8 cellular contexts compared by ENCODE assay signal in the genomic region with DNA sequence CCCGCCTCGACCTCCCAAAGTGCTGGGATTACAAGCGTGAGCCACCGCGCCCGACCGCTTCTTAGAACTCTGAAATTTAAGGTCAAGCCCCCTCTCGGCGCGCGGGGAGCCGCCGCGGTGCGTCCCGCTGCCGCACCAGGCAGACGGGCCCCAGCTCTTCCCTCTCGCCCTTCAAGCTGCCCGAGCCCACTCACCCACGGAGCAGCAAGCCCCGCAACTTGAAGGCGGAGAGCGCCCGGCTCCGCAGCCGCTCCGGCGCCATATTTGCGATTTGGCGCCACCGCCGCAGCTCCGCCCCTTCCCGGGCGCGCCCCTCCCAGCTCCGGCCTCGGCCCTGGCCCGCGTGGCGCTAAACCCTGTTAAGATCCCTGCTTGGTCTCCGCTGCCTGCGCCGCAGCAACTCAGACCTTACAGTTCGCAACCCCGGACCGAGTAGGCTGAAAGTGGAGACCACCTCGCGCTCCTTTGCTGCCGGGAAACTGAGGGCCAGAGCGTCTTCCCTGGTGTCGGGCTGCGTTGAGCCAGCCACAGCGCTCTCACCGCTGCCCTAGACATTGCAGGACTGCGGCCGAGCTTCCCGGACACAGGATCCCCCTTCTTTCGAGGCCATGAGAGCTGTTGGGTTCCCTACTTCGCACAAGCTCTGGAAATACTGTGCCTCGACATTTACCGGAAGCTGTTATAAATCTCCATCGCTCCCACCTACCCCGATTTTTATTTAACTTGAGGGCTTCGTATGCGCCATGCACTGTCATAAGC. TPM values are rescaled to one million over a fixed set of nuclear protein-coding genes. Genes with fewer than 3 reads are reported as not detected.
DNase-seq lines count a peak whose midpoint lies in the region; ATAC-seq and TF ChIP-seq lines count a peak whose summit lies in the region.

A gene with protein sequence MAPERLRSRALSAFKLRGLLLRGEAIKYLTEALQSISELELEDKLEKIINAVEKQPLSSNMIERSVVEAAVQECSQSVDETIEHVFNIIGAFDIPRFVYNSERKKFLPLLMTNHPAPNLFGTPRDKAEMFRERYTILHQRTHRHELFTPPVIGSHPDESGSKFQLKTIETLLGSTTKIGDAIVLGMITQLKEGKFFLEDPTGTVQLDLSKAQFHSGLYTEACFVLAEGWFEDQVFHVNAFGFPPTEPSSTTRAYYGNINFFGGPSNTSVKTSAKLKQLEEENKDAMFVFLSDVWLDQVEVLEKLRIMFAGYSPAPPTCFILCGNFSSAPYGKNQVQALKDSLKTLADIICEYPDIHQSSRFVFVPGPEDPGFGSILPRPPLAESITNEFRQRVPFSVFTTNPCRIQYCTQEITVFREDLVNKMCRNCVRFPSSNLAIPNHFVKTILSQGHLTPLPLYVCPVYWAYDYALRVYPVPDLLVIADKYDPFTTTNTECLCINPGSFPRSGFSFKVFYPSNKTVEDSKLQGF (minus strand): TSS at position 273 of the 759 bp plus-strand sequence. CDS start 11 bp downstream, at position 262.

- peak within 1 kb of the TSS; percentile 88 for H3K27ac Mint-ChIP-seq in activated T-helper 2 cell treated with anti-CD3 and anti-CD28 coated beads, Interferon-gamma antibody, Interleukin-2, Interleukin-4, amounts not matched to agents 10 μg/mL and 5 μg/mL and 100 μg/mL, durations not matched to agents 14 hours and 24 hours and 36 hours
- peak within 1 kb of the TSS; percentile 95 to 98 (median 98) for H3K27ac Mint-ChIP-seq in nephron

- DNase-seq in DMS79 (lab: John Stamatoyannopoulos, UW): peak; percentile 62
- DNase-seq in Jurkat, Clone E6-1 (ENCODE audit: low read depth, low spot score): peak; percentile 47
- DNase-seq in RPMI7951 (ENCODE audit: low read depth): peak; percentile 69
- peak; percentile 73 for DNase-seq in activated T-helper 2 cell treated with anti-CD3 and anti-CD28 coated beads, Interferon-gamma antibody, Interleukin-2, Interleukin-4, amounts not matched to agents 10 μg/mL and 5 μg/mL and 100 μg/mL, durations not matched to agents 14 hours and 24 hours and 36 hours (ENCODE audit: low spot score)
- DNase-seq in fibroblast of the aortic adventitia (ENCODE audit: low read depth): peak; percentile 58
- peak; percentile 89 for DNase-seq in stimulated activated naive CD8-positive, alpha-beta T cell treated with anti-CD3 and anti-CD28 coated beads, Interleukin-15, Interleukin-2, amounts not matched to agents 100 U/mL and 50 U/mL, for 24 hours

- H3K4me3 ChIP-seq in Jurkat, Clone E6-1 (ENCODE audit: low read length): peak within 1 kb of the TSS; percentile 86
- peak within 1 kb of the TSS; percentile 82 for H3K4me3 ChIP-seq in fibroblast of the aortic adventitia (ENCODE audit: low read depth, low read length)

- peak within 1 kb of the TSS; percentile 90 for H3K4me3 Mint-ChIP-seq in activated T-helper 2 cell treated with anti-CD3 and anti-CD28 coated beads, Interferon-gamma antibody, Interleukin-2, Interleukin-4, amounts not matched to agents 10 μg/mL and 5 μg/mL and 100 μg/mL, durations not matched to agents 14 hours and 24 hours and 36 hours (ENCODE audit: low read depth)
- peak within 1 kb of the TSS; percentile 92 to 93 (median 92) for H3K4me3 Mint-ChIP-seq in nephron

- peak; percentile 85 for ATAC-seq in GM21576 (IDR thresholded peaks at IDR 0.05; ENCODE audit: unreplicated experiment)
- peak; percentile 92 for ATAC-seq in stimulated activated naive CD8-positive, alpha-beta T cell treated with anti-CD3 and anti-CD28 coated beads, Interleukin-15, Interleukin-2, amounts not matched to agents 100 U/mL and 50 U/mL, for 24 hours

- no peaks in the 10 kb centered on the region for H3K9me3 Mint-ChIP-seq in activated T-helper 2 cell treated with anti-CD3 and anti-CD28 coated beads, Interferon-gamma antibody, Interleukin-2, Interleukin-4, amounts not matched to agents 10 μg/mL and 5 μg/mL and 100 μg/mL, durations not matched to agents 14 hours and 24 hours and 36 hours
- H3K9me3 Mint-ChIP-seq in nephron: no peaks in the 10 kb centered on the region

- intact Hi-C loops in activated T-helper 2 cell treated with anti-CD3 and anti-CD28 coated beads, Interferon-gamma antibody, Interleukin-2, Interleukin-4, amounts not matched to agents 10 μg/mL and 5 μg/mL and 100 μg/mL, durations not matched to agents 14 hours and 24 hours and 36 hours (cut with micrococcal nuclease): loop anchor here (1.0 to 5.0 kb wide), 2 partner anchors 9 to 174 kb away; no protein-coding TSS in a partner anchor

- peaks cover 49% of the 10 kb centered on the region for H3K4me1 Mint-ChIP-seq in activated T-helper 2 cell treated with anti-CD3 and anti-CD28 coated beads, Interferon-gamma antibody, Interleukin-2, Interleukin-4, amounts not matched to agents 10 μg/mL and 5 μg/mL and 100 μg/mL, durations not matched to agents 14 hours and 24 hours and 36 hours (ENCODE audit: low read depth)
- H3K4me1 Mint-ChIP-seq in nephron: peaks cover 22% of the 10 kb centered on the region

- peaks cover 19% of the 10 kb centered on the region for H3K36me3 Mint-ChIP-seq in activated T-helper 2 cell treated with anti-CD3 and anti-CD28 coated beads, Interferon-gamma antibody, Interleukin-2, Interleukin-4, amounts not matched to agents 10 μg/mL and 5 μg/mL and 100 μg/mL, durations not matched to agents 14 hours and 24 hours and 36 hours (ENCODE audit: low read depth)
- H3K36me3 Mint-ChIP-seq in nephron (ENCODE audit: low read depth): no peaks in the 10 kb centered on the region

- no peaks in the 10 kb centered on the region for H3K27me3 Mint-ChIP-seq in activated T-helper 2 cell treated with anti-CD3 and anti-CD28 coated beads, Interferon-gamma antibody, Interleukin-2, Interleukin-4, amounts not matched to agents 10 μg/mL and 5 μg/mL and 100 μg/mL, durations not matched to agents 14 hours and 24 hours and 36 hours (ENCODE audit: low read depth)
- H3K27me3 Mint-ChIP-seq in nephron (ENCODE audit: low read depth): peaks cover 3% of the 10 kb centered on the region

- TF ChIP-seq CTCF in fibroblast of the aortic adventitia (IDR thresholded peaks at IDR 0.05; ENCODE audit: insufficient read depth, low read length): no peak
- no peak for TF ChIP-seq CTCF in nephron (IDR thresholded peaks at IDR 0.05; ENCODE audit: unreplicated experiment in 3 of 3)

RNA-seq across cellular contexts. Expression of the gene that starts here (rescaled TPM):
- polyA plus RNA-seq in Jurkat, Clone E6-1 (2012; ENCODE audit: insufficient read depth, insufficient read length): 51.1 TPM
- 55.1 and 56.2 TPM in 2 replicates for total RNA-seq in RPMI7951 (2014; rRNA removed; shearing (Covaris generic))
- 43.4 and 47.2 TPM in 2 replicates for total RNA-seq in activated T-helper 2 cell treated with anti-CD3 and anti-CD28 coated beads, Interferon-gamma antibody, Interleukin-2, Interleukin-4, amounts not matched to agents 10 μg/mL and 5 μg/mL and 100 μg/mL, durations not matched to agents 14 hours and 24 hours and 36 hours
- total RNA-seq in fibroblast of the aortic adventitia (ENCODE audit: low replicate concordance): 1.1 and 36.2 TPM in 2 replicates

Comparison
In these comparisons a context has a peak if more than half of its experiments do, and no peak if none do; other contexts are left out.
1. Peak in every context shown above with its lines: DNase-seq, ATAC-seq and H3K4me3 ChIP-seq.